ENCODE assay signal across 1 cellular context in genomic region chr21:37339527-37339889, GRCh38.
TF ChIP-seq lines count a peak whose summit lies in the region.

No MANE protein-coding gene starts in this region.

TF ChIP-seq in K562, 482 proteins besides CTCF, POLR2A, EP300 and RAD21:
- TF ChIP-seq NFRKB (IDR thresholded peaks at IDR 0.05; ENCODE audit: low read depth) (0 out of 2 replicates have a peak, but pooled peaks have one; percentile 11), STAG1 (CRISPR knock-in tag; IDR thresholded peaks at IDR 0.05; ENCODE audit: borderline replicate concordance) (no peak), FOXK1 (CRISPR knock-in tag; IDR thresholded peaks at IDR 0.05; ENCODE audit: borderline replicate concordance) (no peak), POLR2B (IDR thresholded peaks at IDR 0.05; ENCODE audit: low read depth, partially characterized antibody) (no peak), ATF4 (CRISPR knock-in tag; IDR thresholded peaks at IDR 0.05) (no peak), CAMTA2 (CRISPR knock-in tag; conservative IDR thresholded peaks at IDR 0.05) (no peak), ZNF507 (tag; conservative IDR thresholded peaks at IDR 0.05) (0 out of 2 replicates have a peak, but pooled peaks have one; percentile 16), TEAD4 (IDR thresholded peaks at IDR 0.05; ENCODE audit: low read length) (no peak), TEAD4 (CRISPR knock-in tag; IDR thresholded peaks at IDR 0.05; ENCODE audit: borderline replicate concordance) (no peak), POLR2H (tag; IDR thresholded peaks at IDR 0.05; ENCODE audit: low read depth) (0 out of 2 replicates have a peak, but pooled peaks have one; percentile 17), SPI1 (IDR thresholded peaks at IDR 0.05; ENCODE audit: borderline replicate concordance, low read depth, low read length) (no peak), MAZ (CRISPR knock-in tag; conservative IDR thresholded peaks at IDR 0.05 in 1 of 2, IDR thresholded peaks at IDR 0.05 in 1 of 2) (no peak), CSDE1 (IDR thresholded peaks at IDR 0.05) (0 out of 4 replicates have a peak, but pooled peaks of 1 of the 2 experiments have one; percentile 13), ZSCAN29 (IDR thresholded peaks at IDR 0.05) (no peak)
- TF ChIP-seq, protein P1, sequence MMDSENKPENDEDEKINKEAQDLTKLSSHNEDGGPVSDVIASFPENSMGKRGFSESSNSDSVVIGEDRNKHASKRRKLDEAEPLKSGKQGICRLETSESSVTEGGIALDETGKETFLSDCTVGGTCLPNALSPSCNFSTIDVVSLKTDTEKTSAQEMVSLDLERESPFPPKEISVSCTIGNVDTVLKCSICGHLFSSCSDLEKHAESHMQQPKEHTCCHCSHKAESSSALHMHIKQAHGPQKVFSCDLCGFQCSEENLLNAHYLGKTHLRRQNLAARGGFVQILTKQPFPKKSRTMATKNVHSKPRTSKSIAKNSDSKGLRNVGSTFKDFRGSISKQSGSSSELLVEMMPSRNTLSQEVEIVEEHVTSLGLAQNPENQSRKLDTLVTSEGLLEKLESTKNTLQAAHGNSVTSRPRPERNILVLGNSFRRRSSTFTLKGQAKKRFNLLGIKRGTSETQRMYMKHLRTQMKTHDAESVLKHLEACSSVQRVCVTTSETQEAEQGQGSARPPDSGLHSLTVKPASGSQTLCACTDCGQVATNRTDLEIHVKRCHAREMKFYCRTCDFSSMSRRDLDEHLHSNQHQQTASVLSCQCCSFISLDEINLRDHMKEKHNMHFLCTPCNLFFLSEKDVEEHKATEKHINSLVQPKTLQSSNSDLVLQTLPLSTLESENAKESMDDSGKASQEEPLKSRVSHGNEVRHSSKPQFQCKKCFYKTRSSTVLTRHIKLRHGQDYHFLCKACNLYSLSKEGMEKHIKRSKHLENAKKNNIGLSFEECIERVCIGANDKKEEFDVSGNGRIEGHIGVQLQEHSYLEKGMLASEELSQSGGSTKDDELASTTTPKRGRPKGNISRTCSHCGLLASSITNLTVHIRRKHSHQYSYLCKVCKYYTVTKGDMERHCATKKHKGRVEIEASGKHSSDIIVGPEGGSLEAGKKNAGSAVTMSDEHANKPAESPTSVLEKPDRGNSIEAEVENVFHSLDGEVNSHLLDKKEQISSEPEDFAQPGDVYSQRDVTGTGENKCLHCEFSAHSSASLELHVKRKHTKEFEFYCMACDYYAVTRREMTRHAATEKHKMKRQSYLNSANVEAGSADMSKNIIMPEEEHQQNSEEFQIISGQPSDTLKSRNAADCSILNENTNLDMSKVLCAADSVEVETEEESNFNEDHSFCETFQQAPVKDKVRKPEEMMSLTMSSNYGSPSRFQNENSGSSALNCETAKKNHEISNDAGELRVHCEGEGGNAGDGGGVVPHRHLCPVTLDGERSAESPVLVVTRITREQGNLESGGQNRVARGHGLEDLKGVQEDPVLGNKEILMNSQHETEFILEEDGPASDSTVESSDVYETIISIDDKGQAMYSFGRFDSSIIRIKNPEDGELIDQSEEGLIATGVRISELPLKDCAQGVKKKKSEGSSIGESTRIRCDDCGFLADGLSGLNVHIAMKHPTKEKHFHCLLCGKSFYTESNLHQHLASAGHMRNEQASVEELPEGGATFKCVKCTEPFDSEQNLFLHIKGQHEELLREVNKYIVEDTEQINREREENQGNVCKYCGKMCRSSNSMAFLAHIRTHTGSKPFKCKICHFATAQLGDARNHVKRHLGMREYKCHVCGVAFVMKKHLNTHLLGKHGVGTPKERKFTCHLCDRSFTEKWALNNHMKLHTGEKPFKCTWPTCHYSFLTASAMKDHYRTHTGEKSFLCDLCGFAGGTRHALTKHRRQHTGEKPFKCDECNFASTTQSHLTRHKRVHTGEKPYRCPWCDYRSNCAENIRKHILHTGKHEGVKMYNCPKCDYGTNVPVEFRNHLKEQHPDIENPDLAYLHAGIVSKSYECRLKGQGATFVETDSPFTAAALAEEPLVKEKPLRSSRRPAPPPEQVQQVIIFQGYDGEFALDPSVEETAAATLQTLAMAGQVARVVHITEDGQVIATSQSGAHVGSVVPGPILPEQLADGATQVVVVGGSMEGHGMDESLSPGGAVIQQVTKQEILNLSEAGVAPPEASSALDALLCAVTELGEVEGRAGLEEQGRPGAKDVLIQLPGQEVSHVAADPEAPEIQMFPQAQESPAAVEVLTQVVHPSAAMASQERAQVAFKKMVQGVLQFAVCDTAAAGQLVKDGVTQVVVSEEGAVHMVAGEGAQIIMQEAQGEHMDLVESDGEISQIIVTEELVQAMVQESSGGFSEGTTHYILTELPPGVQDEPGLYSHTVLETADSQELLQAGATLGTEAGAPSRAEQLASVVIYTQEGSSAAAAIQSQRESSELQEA (IDR thresholded peaks at IDR 0.05; ENCODE audit: low read depth), result 0 out of 2 replicates have a peak, but pooled peaks have one; percentile 36
